Comparison of ENCODE assay signal across 11 cellular contexts in genomic region chr21:36709030-36709867, GRCh38. TPM values are rescaled to one million over a fixed set of nuclear protein-coding genes. Genes with fewer than 3 reads are reported as not detected.
A peak's percentile ranks its signal among the peaks of the same experiment; 100 is the strongest.
DNase-seq lines count a peak whose midpoint lies in the region; ATAC-seq and TF ChIP-seq lines count a peak whose summit lies in the region.
"Had no signal": no experiment of that assay in that cellular context is flagged by ENCODE, and none has a peak within 500 bp of the region (broad histone marks: within the 10 kb centered on the region; RNA-seq: fewer than 3 reads in every experiment).

No MANE protein-coding gene starts in this region.

- H3K36me3 Mint-ChIP-seq in T-cell, result no peaks in the 10 kb centered on the region

- POLR2A ChIA-PET in T-cell (lab: Charles Lee), result no interaction called here

- ATAC-seq in T-cell (replicated peaks in 1 of 4), result no peak
- no peak for ATAC-seq in sciatic nerve
- ATAC-seq in GM18505 (IDR thresholded peaks at IDR 0.05; ENCODE audit: unreplicated experiment), result no peak

- H3K4me3 ChIP-seq in iPS-15b (ENCODE audit: low read depth, low read length), result peak overlapping the region; percentile 15

- H3K9me3 ChIP-seq in iPS-15b (ENCODE audit: control insufficient read depth, insufficient read depth, low read length), result no peaks in the 10 kb centered on the region

- H3K4me1 Mint-ChIP-seq in T-cell, result peaks cover 37 to 43% (median 39%) of the 10 kb centered on the region in 3 donors

- CTCF ChIA-PET in T-cell (lab: Charles Lee), result no interaction called here

- H3K36me3 ChIP-seq in iPS-15b (ENCODE audit: control insufficient read depth, insufficient read depth, low read length), result no peaks in the 10 kb centered on the region

- H3K9me3 Mint-ChIP-seq in T-cell, result no peaks in the 10 kb centered on the region

- peak; percentile 17 for DNase-seq in DMS79 treated with DMSO at 0.1 percent for 48 hours (lab: John Stamatoyannopoulos, UW)
- DNase-seq in DMS79 (lab: John Stamatoyannopoulos, UW), result no peak
- no peak for DNase-seq in T-cell
- DNase-seq in sciatic nerve (ENCODE audit: low spot score), result peak; percentile 38
- no peak for DNase-seq in HUDEP-2 (lab: John Stamatoyannopoulos, UW; ENCODE audit: unreplicated experiment in 76 of 76)
- no peak for DNase-seq in NCI-H1092 (lab: John Stamatoyannopoulos, UW)
- DNase-seq: dermis blood vessel endothelial cell, GOT3, OCI-M1 had no signal

- no peak overlapping the region for H3K27ac Mint-ChIP-seq in T-cell

- no peak overlapping the region for H3K9ac ChIP-seq in iPS-15b (ENCODE audit: low read depth, low read length)

- intact Hi-C loops in sciatic nerve (cut with DNase I), result no loop called here

- peaks cover 5% of the 10 kb centered on the region for H3K4me1 ChIP-seq in iPS-15b (ENCODE audit: control insufficient read depth, insufficient read depth, low read length)

- peak overlapping the region in 2 of 3 donors; percentile 31 to 77 for H3K4me3 Mint-ChIP-seq in T-cell

- peaks cover 100% of the 10 kb centered on the region for H3K27me3 ChIP-seq in iPS-15b (ENCODE audit: control insufficient read depth, insufficient read depth, low read length)

- peaks cover 71 to 78% of the 10 kb centered on the region in 2 donors for H3K27me3 Mint-ChIP-seq in T-cell

- no peak for TF ChIP-seq POLR2A in GM18505 (IDR thresholded peaks at IDR 0.05; ENCODE audit: borderline replicate concordance, extremely low read depth, insufficient read depth, insufficient read length)

RNA-seq across cellular contexts. Expression of gene SIM2, which starts 10.3 kb away (rescaled TPM):
- total RNA-seq in T-cell, result under 1 TPM in 3 of 5 donors, not detected in 2; 0.10 to 0.16 (median 0.12) TPM
- not detected for total RNA-seq in sciatic nerve

Comparison
In these comparisons a context has a peak if more than half of its experiments do, and no peak if none do; other contexts are left out.
1. DNase-seq: peak in DMS79 treated with DMSO at 0.1 percent for 48 hours (single experiment) and sciatic nerve (single experiment); none in DMS79 (single experiment), T-cell (0 of 34), HUDEP-2 (0 of 76) and NCI-H1092 (single experiment).